Comparison of ENCODE assay signal across 1 cellular context in the genomic region with DNA sequence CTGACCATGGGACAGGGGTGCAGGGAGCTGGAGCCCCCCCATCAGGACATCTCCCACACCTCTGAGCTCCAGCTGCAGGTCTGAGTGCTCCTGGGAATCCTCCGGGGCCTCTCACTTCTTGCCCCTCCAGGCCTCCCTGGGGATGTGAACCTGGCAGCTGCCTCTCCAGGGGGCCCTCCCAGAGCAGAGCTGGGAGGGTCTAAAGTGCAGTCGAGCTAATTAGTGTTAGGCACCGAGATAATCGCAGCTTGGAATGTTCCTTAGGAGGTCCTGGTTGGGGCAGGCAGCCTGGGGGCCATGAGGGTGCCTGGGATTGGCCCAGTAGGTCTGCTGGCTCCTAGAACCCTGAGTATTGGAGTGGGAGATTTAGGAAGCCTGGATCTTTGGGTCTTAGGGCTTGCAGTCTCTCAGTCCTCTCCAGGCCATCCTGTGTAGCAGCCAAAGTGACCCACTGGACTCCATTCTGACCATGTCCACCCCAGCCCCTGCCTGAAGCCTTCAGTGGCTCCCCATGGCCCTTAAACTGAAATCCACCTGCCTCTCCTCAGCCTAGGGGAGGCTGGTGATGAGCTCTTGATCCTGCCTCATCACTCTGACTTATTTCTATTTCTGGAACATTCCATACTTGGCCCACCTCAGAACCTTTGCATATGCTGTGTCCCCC.
TF ChIP-seq lines count a peak whose summit lies in the region.

No MANE protein-coding gene starts in this region.

TF ChIP-seq in HepG2, 621 proteins besides CTCF, POLR2A, EP300 and RAD21 (continues in another document):
- TF ChIP-seq HDAC2 (CRISPR knock-in tag; IDR thresholded peaks at IDR 0.05), result peak; percentile 50; the same call in 1 of the 2 replicates
- TF ChIP-seq ZNF263 (CRISPR knock-in tag; IDR thresholded peaks at IDR 0.05), result peak; percentile 89
- TF ChIP-seq KDM3A (CRISPR knock-in tag; IDR thresholded peaks at IDR 0.05; ENCODE audit: low read depth), result 0 out of 2 replicates have a peak, but pooled peaks have one; percentile 32
- TF ChIP-seq REPIN1 (CRISPR knock-in tag; IDR thresholded peaks at IDR 0.05; ENCODE audit: borderline replicate concordance, low read depth), result 0 out of 2 replicates have a peak, but pooled peaks have one; percentile 53
- TF ChIP-seq PITX1 (CRISPR knock-in tag; IDR thresholded peaks at IDR 0.05), result peak; percentile 78
- TF ChIP-seq, protein P1, sequence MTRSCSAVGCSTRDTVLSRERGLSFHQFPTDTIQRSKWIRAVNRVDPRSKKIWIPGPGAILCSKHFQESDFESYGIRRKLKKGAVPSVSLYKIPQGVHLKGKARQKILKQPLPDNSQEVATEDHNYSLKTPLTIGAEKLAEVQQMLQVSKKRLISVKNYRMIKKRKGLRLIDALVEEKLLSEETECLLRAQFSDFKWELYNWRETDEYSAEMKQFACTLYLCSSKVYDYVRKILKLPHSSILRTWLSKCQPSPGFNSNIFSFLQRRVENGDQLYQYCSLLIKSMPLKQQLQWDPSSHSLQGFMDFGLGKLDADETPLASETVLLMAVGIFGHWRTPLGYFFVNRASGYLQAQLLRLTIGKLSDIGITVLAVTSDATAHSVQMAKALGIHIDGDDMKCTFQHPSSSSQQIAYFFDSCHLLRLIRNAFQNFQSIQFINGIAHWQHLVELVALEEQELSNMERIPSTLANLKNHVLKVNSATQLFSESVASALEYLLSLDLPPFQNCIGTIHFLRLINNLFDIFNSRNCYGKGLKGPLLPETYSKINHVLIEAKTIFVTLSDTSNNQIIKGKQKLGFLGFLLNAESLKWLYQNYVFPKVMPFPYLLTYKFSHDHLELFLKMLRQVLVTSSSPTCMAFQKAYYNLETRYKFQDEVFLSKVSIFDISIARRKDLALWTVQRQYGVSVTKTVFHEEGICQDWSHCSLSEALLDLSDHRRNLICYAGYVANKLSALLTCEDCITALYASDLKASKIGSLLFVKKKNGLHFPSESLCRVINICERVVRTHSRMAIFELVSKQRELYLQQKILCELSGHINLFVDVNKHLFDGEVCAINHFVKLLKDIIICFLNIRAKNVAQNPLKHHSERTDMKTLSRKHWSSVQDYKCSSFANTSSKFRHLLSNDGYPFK (CRISPR knock-in tag; IDR thresholded peaks at IDR 0.05; ENCODE audit: borderline replicate concordance), result peak; percentile 46; the same call in 1 of the 2 replicates
- peak; percentile 73; the same call in 1 of the 2 replicates for TF ChIP-seq HMG20B (CRISPR knock-in tag; conservative IDR thresholded peaks at IDR 0.05)
- TF ChIP-seq GABPB1 (CRISPR knock-in tag; IDR thresholded peaks at IDR 0.05), result peak; percentile 23
- 0 out of 2 replicates have a peak, but pooled peaks have one; percentile 39 for TF ChIP-seq MEIS2 (CRISPR knock-in tag; IDR thresholded peaks at IDR 0.05)
- no peak for TF ChIP-seq DNMT3B (CRISPR knock-in tag; conservative IDR thresholded peaks at IDR 0.05)
- no peak for TF ChIP-seq ZBTB42 (CRISPR knock-in tag; IDR thresholded peaks at IDR 0.05)
- peak; percentile 63; the same call in 1 of the 2 replicates for TF ChIP-seq ZNF598 (CRISPR knock-in tag; IDR thresholded peaks at IDR 0.05; ENCODE audit: borderline replicate concordance)
- peak; percentile 90 for TF ChIP-seq HNF4A (CRISPR knock-in tag; IDR thresholded peaks at IDR 0.05)
- peak; percentile 89 for TF ChIP-seq ZMYM3 (CRISPR knock-in tag; IDR thresholded peaks at IDR 0.05)
- TF ChIP-seq KLF9 (CRISPR knock-in tag; IDR thresholded peaks at IDR 0.05; ENCODE audit: low read depth), result no peak
- TF ChIP-seq ZNF292 (CRISPR knock-in tag; IDR thresholded peaks at IDR 0.05; ENCODE audit: borderline replicate concordance, low read depth), result peak; percentile 73; the same call in 1 of the 2 replicates
- TF ChIP-seq GATAD2A (CRISPR knock-in tag; IDR thresholded peaks at IDR 0.05), result peak; percentile 60; the same call in 1 of the 2 replicates
- no peak for TF ChIP-seq ZNF367 (CRISPR knock-in tag; IDR thresholded peaks at IDR 0.05; ENCODE audit: borderline replicate concordance)
- TF ChIP-seq, protein P2, sequence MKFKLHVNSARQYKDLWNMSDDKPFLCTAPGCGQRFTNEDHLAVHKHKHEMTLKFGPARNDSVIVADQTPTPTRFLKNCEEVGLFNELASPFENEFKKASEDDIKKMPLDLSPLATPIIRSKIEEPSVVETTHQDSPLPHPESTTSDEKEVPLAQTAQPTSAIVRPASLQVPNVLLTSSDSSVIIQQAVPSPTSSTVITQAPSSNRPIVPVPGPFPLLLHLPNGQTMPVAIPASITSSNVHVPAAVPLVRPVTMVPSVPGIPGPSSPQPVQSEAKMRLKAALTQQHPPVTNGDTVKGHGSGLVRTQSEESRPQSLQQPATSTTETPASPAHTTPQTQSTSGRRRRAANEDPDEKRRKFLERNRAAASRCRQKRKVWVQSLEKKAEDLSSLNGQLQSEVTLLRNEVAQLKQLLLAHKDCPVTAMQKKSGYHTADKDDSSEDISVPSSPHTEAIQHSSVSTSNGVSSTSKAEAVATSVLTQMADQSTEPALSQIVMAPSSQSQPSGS (CRISPR knock-in tag; IDR thresholded peaks at IDR 0.05), result 0 out of 2 replicates have a peak, but pooled peaks have one; percentile 41
- no peak for TF ChIP-seq MAFG (CRISPR knock-in tag; IDR thresholded peaks at IDR 0.05)
- TF ChIP-seq ZNF274 (CRISPR knock-in tag; IDR thresholded peaks at IDR 0.05), result peak; percentile 87
- TF ChIP-seq, protein P3, sequence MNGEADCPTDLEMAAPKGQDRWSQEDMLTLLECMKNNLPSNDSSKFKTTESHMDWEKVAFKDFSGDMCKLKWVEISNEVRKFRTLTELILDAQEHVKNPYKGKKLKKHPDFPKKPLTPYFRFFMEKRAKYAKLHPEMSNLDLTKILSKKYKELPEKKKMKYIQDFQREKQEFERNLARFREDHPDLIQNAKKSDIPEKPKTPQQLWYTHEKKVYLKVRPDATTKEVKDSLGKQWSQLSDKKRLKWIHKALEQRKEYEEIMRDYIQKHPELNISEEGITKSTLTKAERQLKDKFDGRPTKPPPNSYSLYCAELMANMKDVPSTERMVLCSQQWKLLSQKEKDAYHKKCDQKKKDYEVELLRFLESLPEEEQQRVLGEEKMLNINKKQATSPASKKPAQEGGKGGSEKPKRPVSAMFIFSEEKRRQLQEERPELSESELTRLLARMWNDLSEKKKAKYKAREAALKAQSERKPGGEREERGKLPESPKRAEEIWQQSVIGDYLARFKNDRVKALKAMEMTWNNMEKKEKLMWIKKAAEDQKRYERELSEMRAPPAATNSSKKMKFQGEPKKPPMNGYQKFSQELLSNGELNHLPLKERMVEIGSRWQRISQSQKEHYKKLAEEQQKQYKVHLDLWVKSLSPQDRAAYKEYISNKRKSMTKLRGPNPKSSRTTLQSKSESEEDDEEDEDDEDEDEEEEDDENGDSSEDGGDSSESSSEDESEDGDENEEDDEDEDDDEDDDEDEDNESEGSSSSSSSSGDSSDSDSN (CRISPR knock-in tag; IDR thresholded peaks at IDR 0.05), result 0 out of 2 replicates have a peak, but pooled peaks have one; percentile 28
- TF ChIP-seq ZKSCAN5 (CRISPR knock-in tag; IDR thresholded peaks at IDR 0.05), result 0 out of 2 replicates have a peak, but pooled peaks have one; percentile 69
- TF ChIP-seq ZNF17 (CRISPR knock-in tag; IDR thresholded peaks at IDR 0.05), result no peak
- TF ChIP-seq MIXL1 (CRISPR knock-in tag; IDR thresholded peaks at IDR 0.05), result peak; percentile 88
- 0 out of 2 replicates have a peak, but pooled peaks have one; percentile 32 for TF ChIP-seq ZNF3 (CRISPR knock-in tag; IDR thresholded peaks at IDR 0.05)
- no peak for TF ChIP-seq ZNF841 (CRISPR knock-in tag; IDR thresholded peaks at IDR 0.05; ENCODE audit: borderline replicate concordance)
- TF ChIP-seq, protein P4, sequence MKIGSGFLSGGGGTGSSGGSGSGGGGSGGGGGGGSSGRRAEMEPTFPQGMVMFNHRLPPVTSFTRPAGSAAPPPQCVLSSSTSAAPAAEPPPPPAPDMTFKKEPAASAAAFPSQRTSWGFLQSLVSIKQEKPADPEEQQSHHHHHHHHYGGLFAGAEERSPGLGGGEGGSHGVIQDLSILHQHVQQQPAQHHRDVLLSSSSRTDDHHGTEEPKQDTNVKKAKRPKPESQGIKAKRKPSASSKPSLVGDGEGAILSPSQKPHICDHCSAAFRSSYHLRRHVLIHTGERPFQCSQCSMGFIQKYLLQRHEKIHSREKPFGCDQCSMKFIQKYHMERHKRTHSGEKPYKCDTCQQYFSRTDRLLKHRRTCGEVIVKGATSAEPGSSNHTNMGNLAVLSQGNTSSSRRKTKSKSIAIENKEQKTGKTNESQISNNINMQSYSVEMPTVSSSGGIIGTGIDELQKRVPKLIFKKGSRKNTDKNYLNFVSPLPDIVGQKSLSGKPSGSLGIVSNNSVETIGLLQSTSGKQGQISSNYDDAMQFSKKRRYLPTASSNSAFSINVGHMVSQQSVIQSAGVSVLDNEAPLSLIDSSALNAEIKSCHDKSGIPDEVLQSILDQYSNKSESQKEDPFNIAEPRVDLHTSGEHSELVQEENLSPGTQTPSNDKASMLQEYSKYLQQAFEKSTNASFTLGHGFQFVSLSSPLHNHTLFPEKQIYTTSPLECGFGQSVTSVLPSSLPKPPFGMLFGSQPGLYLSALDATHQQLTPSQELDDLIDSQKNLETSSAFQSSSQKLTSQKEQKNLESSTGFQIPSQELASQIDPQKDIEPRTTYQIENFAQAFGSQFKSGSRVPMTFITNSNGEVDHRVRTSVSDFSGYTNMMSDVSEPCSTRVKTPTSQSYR (CRISPR knock-in tag; IDR thresholded peaks at IDR 0.05; ENCODE audit: borderline replicate concordance), result peak; percentile 60
- TF ChIP-seq, protein P5, sequence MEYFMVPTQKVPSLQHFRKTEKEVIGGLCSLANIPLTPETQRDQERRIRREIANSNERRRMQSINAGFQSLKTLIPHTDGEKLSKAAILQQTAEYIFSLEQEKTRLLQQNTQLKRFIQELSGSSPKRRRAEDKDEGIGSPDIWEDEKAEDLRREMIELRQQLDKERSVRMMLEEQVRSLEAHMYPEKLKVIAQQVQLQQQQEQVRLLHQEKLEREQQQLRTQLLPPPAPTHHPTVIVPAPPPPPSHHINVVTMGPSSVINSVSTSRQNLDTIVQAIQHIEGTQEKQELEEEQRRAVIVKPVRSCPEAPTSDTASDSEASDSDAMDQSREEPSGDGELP (IDR thresholded peaks at IDR 0.05; ENCODE audit: borderline replicate concordance, low read depth), result peak; percentile 25; the same call in 1 of the 2 replicates
- TF ChIP-seq, protein P6, sequence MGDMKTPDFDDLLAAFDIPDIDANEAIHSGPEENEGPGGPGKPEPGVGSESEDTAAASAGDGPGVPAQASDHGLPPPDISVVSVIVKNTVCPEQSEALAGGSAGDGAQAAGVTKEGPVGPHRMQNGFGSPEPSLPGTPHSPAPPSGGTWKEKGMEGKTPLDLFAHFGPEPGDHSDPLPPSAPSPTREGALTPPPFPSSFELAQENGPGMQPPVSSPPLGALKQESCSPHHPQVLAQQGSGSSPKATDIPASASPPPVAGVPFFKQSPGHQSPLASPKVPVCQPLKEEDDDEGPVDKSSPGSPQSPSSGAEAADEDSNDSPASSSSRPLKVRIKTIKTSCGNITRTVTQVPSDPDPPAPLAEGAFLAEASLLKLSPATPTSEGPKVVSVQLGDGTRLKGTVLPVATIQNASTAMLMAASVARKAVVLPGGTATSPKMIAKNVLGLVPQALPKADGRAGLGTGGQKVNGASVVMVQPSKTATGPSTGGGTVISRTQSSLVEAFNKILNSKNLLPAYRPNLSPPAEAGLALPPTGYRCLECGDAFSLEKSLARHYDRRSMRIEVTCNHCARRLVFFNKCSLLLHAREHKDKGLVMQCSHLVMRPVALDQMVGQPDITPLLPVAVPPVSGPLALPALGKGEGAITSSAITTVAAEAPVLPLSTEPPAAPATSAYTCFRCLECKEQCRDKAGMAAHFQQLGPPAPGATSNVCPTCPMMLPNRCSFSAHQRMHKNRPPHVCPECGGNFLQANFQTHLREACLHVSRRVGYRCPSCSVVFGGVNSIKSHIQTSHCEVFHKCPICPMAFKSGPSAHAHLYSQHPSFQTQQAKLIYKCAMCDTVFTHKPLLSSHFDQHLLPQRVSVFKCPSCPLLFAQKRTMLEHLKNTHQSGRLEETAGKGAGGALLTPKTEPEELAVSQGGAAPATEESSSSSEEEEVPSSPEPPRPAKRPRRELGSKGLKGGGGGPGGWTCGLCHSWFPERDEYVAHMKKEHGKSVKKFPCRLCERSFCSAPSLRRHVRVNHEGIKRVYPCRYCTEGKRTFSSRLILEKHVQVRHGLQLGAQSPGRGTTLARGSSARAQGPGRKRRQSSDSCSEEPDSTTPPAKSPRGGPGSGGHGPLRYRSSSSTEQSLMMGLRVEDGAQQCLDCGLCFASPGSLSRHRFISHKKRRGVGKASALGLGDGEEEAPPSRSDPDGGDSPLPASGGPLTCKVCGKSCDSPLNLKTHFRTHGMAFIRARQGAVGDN (CRISPR knock-in tag; IDR thresholded peaks at IDR 0.05), result peak; percentile 30
- peak; percentile 39; the same call in 1 of the 2 replicates for TF ChIP-seq MAZ (IDR thresholded peaks at IDR 0.05; ENCODE audit: borderline replicate concordance, low read depth, low read length)
- no peak for TF ChIP-seq MAZ (CRISPR knock-in tag; IDR thresholded peaks at IDR 0.05; ENCODE audit: low read depth)
- TF ChIP-seq, protein P7, sequence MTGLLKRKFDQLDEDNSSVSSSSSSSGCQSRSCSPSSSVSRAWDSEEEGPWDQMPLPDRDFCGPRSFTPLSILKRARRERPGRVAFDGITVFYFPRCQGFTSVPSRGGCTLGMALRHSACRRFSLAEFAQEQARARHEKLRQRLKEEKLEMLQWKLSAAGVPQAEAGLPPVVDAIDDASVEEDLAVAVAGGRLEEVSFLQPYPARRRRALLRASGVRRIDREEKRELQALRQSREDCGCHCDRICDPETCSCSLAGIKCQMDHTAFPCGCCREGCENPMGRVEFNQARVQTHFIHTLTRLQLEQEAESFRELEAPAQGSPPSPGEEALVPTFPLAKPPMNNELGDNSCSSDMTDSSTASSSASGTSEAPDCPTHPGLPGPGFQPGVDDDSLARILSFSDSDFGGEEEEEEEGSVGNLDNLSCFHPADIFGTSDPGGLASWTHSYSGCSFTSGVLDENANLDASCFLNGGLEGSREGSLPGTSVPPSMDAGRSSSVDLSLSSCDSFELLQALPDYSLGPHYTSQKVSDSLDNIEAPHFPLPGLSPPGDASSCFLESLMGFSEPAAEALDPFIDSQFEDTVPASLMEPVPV (CRISPR knock-in tag; IDR thresholded peaks at IDR 0.05), result 0 out of 2 replicates have a peak, but pooled peaks have one; percentile 26
- no peak for TF ChIP-seq ZNF709 (CRISPR knock-in tag; IDR thresholded peaks at IDR 0.05)
- TF ChIP-seq TAF1 (CRISPR knock-in tag; IDR thresholded peaks at IDR 0.05), result 0 out of 2 replicates have a peak, but pooled peaks have one; percentile 23
- peak; percentile 51; the same call in 1 of the 2 replicates for TF ChIP-seq DPF2 (CRISPR knock-in tag; IDR thresholded peaks at IDR 0.05; ENCODE audit: borderline replicate concordance, low read depth)
- no peak for TF ChIP-seq ZBTB21 (CRISPR knock-in tag; IDR thresholded peaks at IDR 0.05)
